8 cellular contexts compared by ENCODE assay signal in the genomic region with DNA sequence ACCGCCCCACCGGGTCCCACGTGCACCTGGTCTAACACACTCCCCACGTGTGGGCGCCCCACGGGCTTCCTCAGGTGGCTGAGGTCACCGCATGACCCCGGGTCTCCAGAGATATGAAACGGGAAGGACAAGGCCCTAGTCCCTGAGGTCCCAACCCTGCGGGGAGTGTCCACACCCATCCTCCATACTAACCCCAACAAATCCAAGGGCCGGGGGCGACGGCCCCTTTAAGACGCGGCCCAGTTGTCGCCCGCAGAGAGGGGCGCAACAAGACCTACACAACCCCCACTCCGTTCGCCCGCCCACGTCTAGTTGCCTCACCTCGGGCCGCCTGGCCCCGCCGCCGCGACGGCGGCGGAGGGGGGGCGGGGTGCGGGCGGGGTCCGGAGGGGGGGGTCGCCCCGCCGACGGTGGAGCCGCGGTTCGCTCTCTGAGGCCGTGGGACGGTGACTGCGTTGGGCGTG. TPM values are rescaled to one million over a fixed set of nuclear protein-coding genes. Genes with fewer than 3 reads are reported as not detected.
DNase-seq lines count a peak whose midpoint lies in the region; ATAC-seq and TF ChIP-seq lines count a peak whose summit lies in the region.

No MANE protein-coding gene starts in this region.

- H3K4me1 ChIP-seq in GM23248 (ENCODE audit: insufficient read depth): peaks cover 8% of the 10 kb centered on the region; the same call in 1 of the 2 replicates

- DNase-seq in GDM1 (lab: John Stamatoyannopoulos, UW) (peak; percentile 64), GM23248 (no peak), LNCaP clone FGC (ENCODE audit: low read depth) (no peak), left lobe of liver (ENCODE audit: low spot score) (peak; percentile 78), GM13976 (ENCODE audit: low spot score) (no peak)
- DNase-seq in activated CD4-positive, CD25-positive, alpha-beta regulatory T cell (lab: John Stamatoyannopoulos, UW): peak; percentile 52 to 75 (median 62)
- DNase-seq in central memory CD4-positive, alpha-beta T cell: peak; percentile 68
- DNase-seq in stimulated activated CD4-positive, alpha-beta T cell treated with anti-CD3 and anti-CD28 coated beads, Interleukin-2, amount 100 ng/mL, for 24 hours: peak; percentile 77 to 81

- no peaks in the 10 kb centered on the region for H3K27me3 ChIP-seq in GM23248 (replicated peaks; ENCODE audit: insufficient read depth)

- no peaks in the 10 kb centered on the region for H3F3A ChIP-seq in GM23248 (ENCODE audit: insufficient read depth)

- H4K20me1 ChIP-seq in GM23248 (ENCODE audit: insufficient read depth): no peaks in the 10 kb centered on the region

- H3K27ac ChIP-seq in GM23248: peak overlapping the region; percentile 96

- no peaks in the 10 kb centered on the region for H3K9me2 ChIP-seq in GM23248 (ENCODE audit: insufficient read depth)

- H3K79me2 ChIP-seq in GM23248 (ENCODE audit: insufficient read depth): peaks cover 58% of the 10 kb centered on the region

- peak overlapping the region; percentile 72 for H3K4me2 ChIP-seq in GM23248 (ENCODE audit: unreplicated experiment)

- TF ChIP-seq CTCF in LNCaP clone FGC (IDR thresholded peaks at IDR 0.05; ENCODE audit: control insufficient read depth, extremely low read depth, insufficient read depth) (no peak), GM13976 (IDR thresholded peaks at IDR 0.05; ENCODE audit: borderline replicate concordance, control extremely low read depth, extremely low read depth, insufficient read depth, missing control alignments) (no peak)

- H3K4me3 ChIP-seq in GM23248 (peak overlapping the region; percentile 87), LNCaP clone FGC (ENCODE audit: low read depth, low read length) (peak overlapping the region; percentile 98)

- ATAC-seq in left lobe of liver: peak; percentile 74

- H3K36me3 ChIP-seq in GM23248 (ENCODE audit: low read depth): no peaks in the 10 kb centered on the region

- peak overlapping the region; percentile 96 for H2AFZ ChIP-seq in GM23248

- peak overlapping the region; percentile 96 for H3K9ac ChIP-seq in GM23248

- in situ Hi-C loops in GM23248 (cut with MboI) (no loop called here), GM13976 (cut with MboI; ENCODE audit: low sequenced_read_pairs, unreplicated experiment) (no loop called here)

- H3K9me3 ChIP-seq in GM23248 (ENCODE audit: low read depth): no peaks in the 10 kb centered on the region

- 0 to 2% methylated on average over 22 to 40 of the region's 46 CpGs for WGBS in GM23248 (ENCODE audit: low coverage in 1 of 2, low lambda C conversion rate in 2 of 2, missing lambda C conversion rate in 2 of 2), 2 experiments

RNA-seq across cellular contexts. Expression of a gene that starts 0.4 kb away (rescaled TPM):
- total RNA-seq in GM23248 (2014; rRNA removed; shearing (Covaris generic)): 25.9 and 40.0 TPM in 2 replicates
- 4.6 and 5.3 TPM in 2 replicates for polyA plus RNA-seq in GM23248 (2016; fragmentation: Nextera tagmentation; extraction: Ambion mirVana)
- 10.4 TPM for total RNA-seq in left lobe of liver

Comparison
In these comparisons a context has a peak if more than half of its experiments do, and no peak if none do; other contexts are left out.
1. DNase-seq: peak in GDM1 (single experiment), activated CD4-positive, CD25-positive, alpha-beta regulatory T cell (4 of 4), central memory CD4-positive, alpha-beta T cell (single experiment), left lobe of liver (single experiment) and stimulated activated CD4-positive, alpha-beta T cell treated with anti-CD3 and anti-CD28 coated beads, Interleukin-2, amount 100 ng/mL, for 24 hours (2 of 2); none in GM23248 (single experiment), LNCaP clone FGC (single experiment) and GM13976 (single experiment).